18 cellular contexts compared by ENCODE assay signal in genomic region chr16:54054237-54054780, GRCh38.
"Had no signal": no experiment of that assay in that cellular context is flagged by ENCODE, and none has a peak within 500 bp of the region (broad histone marks: within the 10 kb centered on the region; RNA-seq: fewer than 3 reads in every experiment).

No MANE protein-coding gene starts in this region.

- H3K27ac ChIP-seq: epithelial cell of prostate, gastrocnemius medialis, left lung, sigmoid colon, suprapubic skin, VCaP had no signal

- DNase-seq: activated CD4-positive, alpha-beta T cell treated with anti-CD3 and anti-CD28 coated beads for 4 hours; activated naive CD4-positive, alpha-beta T cell; cortex of kidney; effector memory CD4-positive, alpha-beta T cell; gastrocnemius medialis; left lung; natural killer cell; sigmoid colon; stimulated activated CD4-positive, alpha-beta T cell treated with anti-CD3 and anti-CD28 coated beads, Interleukin-2, amount 100 ng/mL, for 24 hours; stimulated activated naive CD4-positive, alpha-beta T cell treated with Interleukin-2 at 50 U/mL for 16 hours had no signal

- H3K4me3 ChIP-seq: gastrocnemius medialis, left lung, sigmoid colon, suprapubic skin had no signal

- H3K27me3 ChIP-seq: gastrocnemius medialis, left lung, sigmoid colon, suprapubic skin had no signal

- H3K9me3 Mint-ChIP-seq: activated T-helper 1 cell treated with anti-CD3 and anti-CD28 coated beads, Interleukin-12 subunit alpha, Interleukin-12 subunit beta, Interleukin-2, Interleukin-4 antibody, amounts not matched to agents 30 ng/mL and 10 ng/mL and 1 ng/mL, durations not matched to agents 14 hours and 24 hours and 36 hours; central memory CD8-positive, alpha-beta T cell; memory B cell; natural killer cell; type B pancreatic cell had no signal

- H3K27ac Mint-ChIP-seq: activated T-helper 1 cell treated with anti-CD3 and anti-CD28 coated beads, Interleukin-12 subunit alpha, Interleukin-12 subunit beta, Interleukin-2, Interleukin-4 antibody, amounts not matched to agents 30 ng/mL and 10 ng/mL and 1 ng/mL, durations not matched to agents 14 hours and 24 hours and 36 hours; memory B cell; natural killer cell; type B pancreatic cell had no signal

- H3K4me1 ChIP-seq: gastrocnemius medialis, left lung, sigmoid colon had no signal

- H3K36me3 ChIP-seq: gastrocnemius medialis, left lung, sigmoid colon, suprapubic skin had no signal

- H3K27me3 Mint-ChIP-seq: central memory CD8-positive, alpha-beta T cell; memory B cell had no signal

- H3K4me1 Mint-ChIP-seq: central memory CD8-positive, alpha-beta T cell; memory B cell had no signal

- H3K9me3 ChIP-seq: gastrocnemius medialis, left lung, sigmoid colon, suprapubic skin had no signal

- ATAC-seq: gastrocnemius medialis, left lung, natural killer cell had no signal

- FAIRE-seq: keratinocyte had no signal

- H3K36me3 Mint-ChIP-seq: natural killer cell had no signal

- H3K4me3 Mint-ChIP-seq: activated T-helper 1 cell treated with anti-CD3 and anti-CD28 coated beads, Interleukin-12 subunit alpha, Interleukin-12 subunit beta, Interleukin-2, Interleukin-4 antibody, amounts not matched to agents 30 ng/mL and 10 ng/mL and 1 ng/mL, durations not matched to agents 14 hours and 24 hours and 36 hours; central memory CD8-positive, alpha-beta T cell; memory B cell; natural killer cell; type B pancreatic cell had no signal
